ENCODE assay signal across 12 cellular contexts in the genomic region with DNA sequence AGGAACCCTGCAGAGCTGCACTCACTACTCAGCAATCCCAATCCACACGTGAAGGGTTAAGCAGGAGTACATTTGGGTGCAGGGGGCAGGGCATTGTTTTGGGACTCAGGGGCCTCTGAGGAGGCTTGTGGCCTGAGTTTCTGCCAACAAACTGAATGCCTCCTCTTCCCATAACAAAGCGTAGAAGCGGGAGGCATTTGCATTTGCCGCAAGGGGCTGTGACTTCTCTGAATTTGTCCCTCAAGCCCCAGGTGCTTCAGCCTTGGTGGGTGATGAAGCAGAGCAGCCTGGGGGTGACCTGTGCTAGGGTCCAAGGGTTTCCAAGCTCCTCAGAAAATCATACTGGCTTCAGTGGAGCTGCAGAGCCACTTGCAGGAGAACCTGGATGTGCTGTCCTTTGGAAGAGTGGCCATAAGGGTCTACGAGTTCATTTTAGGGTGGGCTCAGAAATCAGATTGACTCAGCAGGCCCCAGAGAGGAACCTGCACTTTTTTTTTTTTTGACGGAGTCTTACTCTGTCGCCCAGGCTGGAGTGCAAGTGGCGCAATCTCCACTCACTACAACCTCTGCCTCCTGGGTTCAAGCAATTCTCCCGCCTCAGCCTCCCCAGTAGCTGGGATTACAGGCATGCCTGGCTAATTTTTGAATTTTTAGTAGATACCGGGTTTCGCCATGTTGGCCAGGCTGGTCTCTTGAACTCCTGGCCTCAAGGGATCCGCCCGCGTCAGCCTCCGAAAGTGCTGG. TPM values are rescaled to one million over a fixed set of nuclear protein-coding genes. Genes with fewer than 3 reads are reported as not detected.
DNase-seq lines count a peak whose midpoint lies in the region; ATAC-seq, FAIRE-seq and TF ChIP-seq lines count a peak whose summit lies in the region.
"Had no signal": no experiment of that assay in that cellular context is flagged by ENCODE, and none has a peak within 500 bp of the region (broad histone marks: within the 10 kb centered on the region; RNA-seq: fewer than 3 reads in every experiment).

No MANE protein-coding gene starts in this region.

- H3K18ac ChIP-seq in mesenchymal stem cell (ENCODE audit: low read depth in 1 of 2, low read length in 2 of 2): no peak overlapping the region

- H3K27me3 ChIP-seq in CD8-positive, alpha-beta memory T cell (ENCODE audit: insufficient read depth, low read length, poor library complexity, severe bottlenecking): no peaks in the 10 kb centered on the region
- no peaks in the 10 kb centered on the region for H3K27me3 ChIP-seq in HL-60 (ENCODE audit: insufficient read depth, poor library complexity, severe bottlenecking)
- H3K27me3 ChIP-seq in mesenchymal stem cell (ENCODE audit: control insufficient read depth in 1 of 2, insufficient read depth in 1 of 2, low read length in 2 of 2): no peaks in the 10 kb centered on the region
- H3K27me3 ChIP-seq: neutrophil had no signal

- H2BK12ac ChIP-seq in mesenchymal stem cell (ENCODE audit: low read length in 2 of 2): no peak overlapping the region

- H2AFZ ChIP-seq in mesenchymal stem cell (ENCODE audit: low read depth, low read length): no peak overlapping the region

- H3K9me3 ChIP-seq in CD8-positive, alpha-beta memory T cell (ENCODE audit: low read length): no peaks in the 10 kb centered on the region
- no peaks in the 10 kb centered on the region for H3K9me3 ChIP-seq in mesenchymal stem cell (ENCODE audit: control insufficient read depth, low read length)
- H3K9me3 ChIP-seq: neutrophil had no signal

- no peak for ATAC-seq in activated CD8-positive, alpha-beta T cell treated with anti-CD3 and anti-CD28 coated beads, Interleukin-2, amount 10 ng/mL, durations not matched to agents 7 days and 5 days

- peaks cover 22% of the 10 kb centered on the region for H3K36me3 ChIP-seq in CD8-positive, alpha-beta memory T cell (ENCODE audit: insufficient read depth, low read length)
- peaks cover 25 to 35% of the 10 kb centered on the region in 2 experiments for H3K36me3 ChIP-seq in mesenchymal stem cell (ENCODE audit: control insufficient read depth in 1 of 2, insufficient read depth in 2 of 2, low read depth in 1 of 2, low read length in 2 of 2)

- H2AK5ac ChIP-seq in mesenchymal stem cell (ENCODE audit: low read length, severe bottlenecking): no peak overlapping the region

- peak overlapping the region; percentile 99 for H3K9ac ChIP-seq in mesenchymal stem cell (ENCODE audit: low read length)

- peak overlapping the region in 5 of 8 donors; percentile 57 to 98 (median 96) for H3K27ac Mint-ChIP-seq in CD8-positive, alpha-beta memory T cell
- H3K27ac Mint-ChIP-seq in activated CD8-positive, alpha-beta T cell treated with anti-CD3 and anti-CD28 coated beads, Interleukin-2, amount 10 ng/mL, durations not matched to agents 7 days and 5 days: peak overlapping the region; percentile 96

- H3K4ac ChIP-seq in mesenchymal stem cell (ENCODE audit: low read depth in 1 of 2, low read length in 2 of 2): no peak overlapping the region

- TF ChIP-seq CTCF in HL-60 (IDR thresholded peaks at IDR 0.05; ENCODE audit: insufficient read depth, low read length): no peak

- H3K27me3 Mint-ChIP-seq in CD8-positive, alpha-beta memory T cell: peaks cover 0 to 1% of the 10 kb centered on the region in 2 donors
- no peaks in the 10 kb centered on the region for H3K27me3 Mint-ChIP-seq in activated CD8-positive, alpha-beta T cell treated with anti-CD3 and anti-CD28 coated beads, Interleukin-2, amount 10 ng/mL, durations not matched to agents 7 days and 5 days (ENCODE audit: low read depth)

- peaks cover 9% of the 10 kb centered on the region for H3K79me1 ChIP-seq in mesenchymal stem cell (replicated peaks; ENCODE audit: low read length, poor library complexity, severe bottlenecking)

- H3K4me2 ChIP-seq in mesenchymal stem cell (ENCODE audit: low read length, poor library complexity, severe bottlenecking): peak overlapping the region; percentile 52

- H3K23ac ChIP-seq in mesenchymal stem cell (ENCODE audit: low read length in 2 of 2): no peak overlapping the region

- H2BK120ac ChIP-seq in mesenchymal stem cell (ENCODE audit: low read depth, low read length): no peak overlapping the region

- POLR2A ChIA-PET in CD8-positive, alpha-beta memory T cell (lab: Charles Lee): interaction anchor here (0.5 to 1.8 kb wide), 5 partner anchors 12 to 904 kb away, joined by 3 to 8 read pairs (median 4); no protein-coding TSS in a partner anchor
- POLR2A ChIA-PET in activated CD8-positive, alpha-beta T cell treated with anti-CD3 and anti-CD28 coated beads, Interleukin-2, amount 10 ng/mL, durations not matched to agents 7 days and 5 days (lab: Charles Lee): interaction anchor here (0.6 to 2.1 kb wide), 3 partner anchors 7 to 112 kb away, joined by 3 to 5 read pairs (median 4); no protein-coding TSS in a partner anchor

- peaks cover 7 to 50% (median 15%) of the 10 kb centered on the region in 3 donors for H3K36me3 Mint-ChIP-seq in CD8-positive, alpha-beta memory T cell
- H3K36me3 Mint-ChIP-seq in activated CD8-positive, alpha-beta T cell treated with anti-CD3 and anti-CD28 coated beads, Interleukin-2, amount 10 ng/mL, durations not matched to agents 7 days and 5 days (ENCODE audit: low read depth): peaks cover 51% of the 10 kb centered on the region

- CTCF ChIA-PET in CD8-positive, alpha-beta memory T cell (lab: Charles Lee): interaction anchor here (2.2 to 4.3 kb wide), 3 partner anchors 11 to 41 kb away, joined by 9 to 26 read pairs (median 24); no protein-coding TSS in a partner anchor
- CTCF ChIA-PET in activated CD8-positive, alpha-beta T cell treated with anti-CD3 and anti-CD28 coated beads, Interleukin-2, amount 10 ng/mL, durations not matched to agents 7 days and 5 days (lab: Charles Lee): interaction anchor here (0.7 to 6.3 kb wide), 7 partner anchors 12 to 116 kb away, joined by 3 to 25 read pairs (median 15); no protein-coding TSS in a partner anchor

- DNase-seq in CD8-positive, alpha-beta memory T cell: no peak
- DNase-seq in HL-60 (ENCODE audit: low read depth in 1 of 2, low spot score in 1 of 2) (peak in 1 of 2 experiments; percentile 47), mesenchymal stem cell (no peak), DMS153 treated with DMSO at 0.1 percent for 48 hours (lab: John Stamatoyannopoulos, UW; ENCODE audit: unreplicated experiment) (no peak), GM19239 (ENCODE audit: insufficient read length, low spot score) (no peak), NCI-H2107 treated with DMSO at 0.1 percent for 48 hours (lab: John Stamatoyannopoulos, UW; ENCODE audit: unreplicated experiment) (no peak)
- DNase-seq in activated CD8-positive, alpha-beta T cell treated with anti-CD3 and anti-CD28 coated beads, Interleukin-2, amount 10 ng/mL, durations not matched to agents 7 days and 5 days: no peak
- no peak for DNase-seq in stimulated activated CD4-positive, alpha-beta T cell treated with anti-CD3 and anti-CD28 coated beads, Interleukin-15, amount 100 ng/mL, for 24 hours
- DNase-seq: NCI-H2107; stimulated activated naive CD4-positive, alpha-beta T cell had no signal

- H3K9me3 Mint-ChIP-seq in CD8-positive, alpha-beta memory T cell: no peaks in the 10 kb centered on the region
- no peaks in the 10 kb centered on the region for H3K9me3 Mint-ChIP-seq in activated CD8-positive, alpha-beta T cell treated with anti-CD3 and anti-CD28 coated beads, Interleukin-2, amount 10 ng/mL, durations not matched to agents 7 days and 5 days (ENCODE audit: insufficient read depth)

- H3K14ac ChIP-seq in mesenchymal stem cell (ENCODE audit: low read length in 2 of 2): no peak overlapping the region

- H2BK15ac ChIP-seq in mesenchymal stem cell (ENCODE audit: low read depth, poor library complexity, severe bottlenecking): no peak overlapping the region

- peak overlapping the region; percentile 89 for H3K27ac ChIP-seq in CD8-positive, alpha-beta memory T cell (ENCODE audit: low read depth, low read length)
- H3K27ac ChIP-seq in HL-60 (replicated peaks) (peak overlapping the region; percentile 15; the same call in 1 of the 2 replicates), mesenchymal stem cell (ENCODE audit: low read length, poor library complexity, severe bottlenecking) (no peak overlapping the region)

- no peak overlapping the region for H3K4me3 Mint-ChIP-seq in CD8-positive, alpha-beta memory T cell
- H3K4me3 Mint-ChIP-seq in activated CD8-positive, alpha-beta T cell treated with anti-CD3 and anti-CD28 coated beads, Interleukin-2, amount 10 ng/mL, durations not matched to agents 7 days and 5 days: no peak overlapping the region

- WGBS in mesenchymal stem cell: 83% methylated on average over 15 of the region's 15 CpGs

- H2BK5ac ChIP-seq in mesenchymal stem cell (ENCODE audit: low read depth, low read length, poor library complexity, severe bottlenecking): no peak overlapping the region

- no peak overlapping the region for H3K4me3 ChIP-seq in CD8-positive, alpha-beta memory T cell (ENCODE audit: low read length)
- H3K4me3 ChIP-seq in HL-60 (replicated peaks; ENCODE audit: insufficient read depth, low read length) (no peak overlapping the region), mesenchymal stem cell (ENCODE audit: insufficient read depth in 1 of 2, low read depth in 1 of 2, low read length in 2 of 2) (peak overlapping the region in 1 of 2 experiments; percentile 96)

- peaks cover 32 to 44% (median 37%) of the 10 kb centered on the region in 3 donors for H3K4me1 Mint-ChIP-seq in CD8-positive, alpha-beta memory T cell
- H3K4me1 Mint-ChIP-seq in activated CD8-positive, alpha-beta T cell treated with anti-CD3 and anti-CD28 coated beads, Interleukin-2, amount 10 ng/mL, durations not matched to agents 7 days and 5 days (ENCODE audit: low read depth): peaks cover 46% of the 10 kb centered on the region

- FAIRE-seq in GM19239 (lab: Jason Lieb, UNC): no peak
- FAIRE-seq: colon had no signal

- no peak overlapping the region for H4K91ac ChIP-seq in mesenchymal stem cell (ENCODE audit: low read length)

- H4K8ac ChIP-seq in mesenchymal stem cell (ENCODE audit: low read length): peak overlapping the region; percentile 82

- H3K4me1 ChIP-seq in CD8-positive, alpha-beta memory T cell (ENCODE audit: insufficient read depth, low read length): peaks cover 36% of the 10 kb centered on the region
- H3K4me1 ChIP-seq in mesenchymal stem cell (ENCODE audit: control insufficient read depth, insufficient read depth, low read depth, low read length): peaks cover 11% of the 10 kb centered on the region

RNA-seq across cellular contexts. Expression of a gene that starts 1.4 kb away (rescaled TPM):
- 1,000 to 10,000 TPM; 2,459 to 2,518 TPM for total RNA-seq in CD8-positive, alpha-beta memory T cell
- 1,046 TPM for polyA plus RNA-seq in CD8-positive, alpha-beta memory T cell
- total RNA-seq in activated CD8-positive, alpha-beta T cell treated with anti-CD3 and anti-CD28 coated beads, Interleukin-2, amount 10 ng/mL, durations not matched to agents 7 days and 5 days: 1,000 to 10,000 TPM; 1,654 to 1,730 TPM
- polyA plus RNA-seq in mesenchymal stem cell (2013, experiment 1 of 2): 1,855 TPM
- 1,954 TPM for polyA plus RNA-seq in mesenchymal stem cell (2013, experiment 2 of 2)

RNA-seq across cellular contexts. Expression of a gene that starts 21.9 kb away (rescaled TPM):
- 10 to 100 TPM; 71.3 to 73.0 TPM for total RNA-seq in CD8-positive, alpha-beta memory T cell
- polyA plus RNA-seq in CD8-positive, alpha-beta memory T cell: 55.6 TPM
- 10 to 100 TPM; 40.2 to 42.4 TPM for total RNA-seq in activated CD8-positive, alpha-beta T cell treated with anti-CD3 and anti-CD28 coated beads, Interleukin-2, amount 10 ng/mL, durations not matched to agents 7 days and 5 days
- 29.8 TPM for polyA plus RNA-seq in mesenchymal stem cell (2013, experiment 1 of 2)
- polyA plus RNA-seq in mesenchymal stem cell (2013, experiment 2 of 2): 29.6 TPM
